8 cellular contexts compared by ENCODE assay signal in the genomic region with DNA sequence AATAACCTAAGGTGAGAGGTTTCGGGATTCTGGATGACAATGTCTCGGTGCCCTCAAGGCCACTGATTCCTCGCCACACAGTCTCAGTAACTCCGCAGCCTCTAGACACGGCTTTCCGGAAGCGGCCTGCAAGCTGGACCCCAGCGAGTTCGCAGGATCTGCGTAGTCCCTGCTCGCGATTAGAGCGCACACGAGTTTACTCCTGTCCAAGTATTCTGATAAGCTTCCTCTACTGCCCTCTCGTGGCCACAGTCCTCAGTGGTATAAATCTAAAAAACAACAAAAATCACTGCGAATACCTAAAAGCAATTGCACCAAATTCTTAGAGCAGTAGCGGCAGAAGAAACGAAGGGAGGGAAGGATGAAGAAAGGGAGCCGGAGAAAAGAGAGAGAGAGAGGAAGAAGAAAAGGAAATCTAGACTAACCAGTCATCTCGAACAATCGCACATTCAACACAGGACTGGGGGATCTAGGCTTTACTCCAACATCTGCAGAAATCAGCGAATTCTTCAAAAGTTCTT. TPM values are rescaled to one million over a fixed set of nuclear protein-coding genes. Genes with fewer than 3 reads are reported as not detected.
DNase-seq lines count a peak whose midpoint lies in the region; ATAC-seq and TF ChIP-seq lines count a peak whose summit lies in the region.

No MANE protein-coding gene starts in this region.

- peak overlapping the region; percentile 25 to 62 for H3K9ac ChIP-seq in stomach smooth muscle (ENCODE audit: low read length in 2 of 2)

- no peaks in the 10 kb centered on the region for H3K4me1 ChIP-seq in foreskin keratinocyte
- peaks cover 48% of the 10 kb centered on the region for H3K4me1 ChIP-seq in neuron (ENCODE audit: insufficient read depth, low read length)
- peaks cover 48% of the 10 kb centered on the region for H3K4me1 ChIP-seq in stomach smooth muscle (ENCODE audit: control insufficient read depth, insufficient read depth, low read length)

- H3K27me3 ChIP-seq in foreskin keratinocyte (peaks cover 8% of the 10 kb centered on the region), neuron (ENCODE audit: insufficient read depth, low read length) (peaks cover 2% of the 10 kb centered on the region), stomach smooth muscle (ENCODE audit: control insufficient read depth in 1 of 2, insufficient read depth in 2 of 2, low read length in 2 of 2) (no peaks in the 10 kb centered on the region)

- H3K27ac ChIP-seq in foreskin keratinocyte (no peak overlapping the region), stomach smooth muscle (ENCODE audit: low read length) (peak overlapping the region; percentile 87)

- ATAC-seq in GM21717 (IDR thresholded peaks at IDR 0.05; ENCODE audit: unreplicated experiment) (peak; percentile 70), foreskin keratinocyte (peak; percentile 65)

- H3K36me3 ChIP-seq in neuron (ENCODE audit: insufficient read depth, low read length), result no peaks in the 10 kb centered on the region
- H3K36me3 ChIP-seq in stomach smooth muscle (ENCODE audit: control insufficient read depth in 2 of 2, insufficient read depth in 2 of 2, low read length in 2 of 2), result no peaks in the 10 kb centered on the region

- H3K4me3 ChIP-seq in neuron (ENCODE audit: low read length) (peak overlapping the region; percentile 73), stomach smooth muscle (ENCODE audit: low read length in 2 of 2) (peak overlapping the region; percentile 23 to 90)

- H2AFZ ChIP-seq in neuron (ENCODE audit: low read depth, low read length), result peak overlapping the region; percentile 88

- TF ChIP-seq CTCF in LNCAP (IDR thresholded peaks at IDR 0.05), result peak; percentile 88
- peak; percentile 90 for TF ChIP-seq CTCF in foreskin keratinocyte (conservative IDR thresholded peaks at IDR 0.05)

- H3K9me3 ChIP-seq in neuron (ENCODE audit: low read length), result no peaks in the 10 kb centered on the region
- H3K9me3 ChIP-seq in stomach smooth muscle (ENCODE audit: control insufficient read depth in 2 of 2, low read length in 2 of 2), result no peaks in the 10 kb centered on the region

- DNase-seq in DMS114 treated with DMSO at 0.1 percent for 48 hours (lab: John Stamatoyannopoulos, UW; ENCODE audit: unreplicated experiment), result peak; percentile 80
- peak; percentile 80 for DNase-seq in SHP77 treated with DMSO at 0.1 percent for 48 hours (lab: John Stamatoyannopoulos, UW)
- DNase-seq in activated gamma-delta T cell treated with anti-CD3 and anti-CD28 coated beads, Interleukin-2, amount 50 U/mL, for 16 hours (ENCODE audit: low read depth), result peak; percentile 68
- DNase-seq in foreskin keratinocyte, result peak; percentile 47 to 77

RNA-seq across cellular contexts. Expression of a gene that starts 1.1 kb away (rescaled TPM):
- total RNA-seq in foreskin keratinocyte, result 18.9 and 20.6 TPM in 2 replicates
- polyA plus RNA-seq in foreskin keratinocyte, result 6.7 and 8.2 TPM in 2 replicates
